10 cellular contexts compared by ENCODE assay signal in genomic region chr17:49987681-49988441, GRCh38. TPM values are rescaled to one million over a fixed set of nuclear protein-coding genes. Genes with fewer than 3 reads are reported as not detected.
DNase-seq lines count a peak whose midpoint lies in the region; ATAC-seq and TF ChIP-seq lines count a peak whose summit lies in the region.
"Had no signal": no experiment of that assay in that cellular context is flagged by ENCODE, and none has a peak within 500 bp of the region (broad histone marks: within the 10 kb centered on the region; RNA-seq: fewer than 3 reads in every experiment).

No MANE protein-coding gene starts in this region.

- H3K36me3 ChIP-seq in stomach, result no peaks in the 10 kb centered on the region

- TF ChIP-seq EP300 in stomach (IDR thresholded peaks at IDR 0.05), result no peak

- H3K4me1 Mint-ChIP-seq in glutamatergic neuron (ENCODE audit: low read depth, unreplicated experiment), result no peaks in the 10 kb centered on the region

- no peaks in the 10 kb centered on the region for H3K9me3 ChIP-seq in stomach

- no peak overlapping the region for H3K4me3 Mint-ChIP-seq in glutamatergic neuron (ENCODE audit: unreplicated experiment)
- H3K4me3 Mint-ChIP-seq: stimulated activated naive CD8-positive, alpha-beta T cell treated with anti-CD3 and anti-CD28 coated beads, Interleukin-15, Interleukin-2, amounts not matched to agents 100 ng/mL and 50 ng/mL, for 24 hours had no signal

- H3K27me3 ChIP-seq in stomach, result peaks cover 4 to 93% (median 70%) of the 10 kb centered on the region in 3 donors

- intact Hi-C loops in stomach (cut with DNase I; ENCODE audit: low total_unique reads), result no loop called here

- peaks cover 8% of the 10 kb centered on the region for H3K9me3 Mint-ChIP-seq in glutamatergic neuron (ENCODE audit: unreplicated experiment)
- H3K9me3 Mint-ChIP-seq: stimulated activated naive CD8-positive, alpha-beta T cell treated with anti-CD3 and anti-CD28 coated beads, Interleukin-15, Interleukin-2, amounts not matched to agents 100 ng/mL and 50 ng/mL, for 24 hours had no signal

- peaks cover 0 to 10% (median 4%) of the 10 kb centered on the region in 4 donors for H3K4me1 ChIP-seq in stomach

- ATAC-seq in SK-N-SH treated with all-trans-retinoic acid at 6 μM for 48 hours, result peak; percentile 88
- no peak for ATAC-seq in HG02852 (IDR thresholded peaks at IDR 0.05; ENCODE audit: unreplicated experiment)

- TF ChIP-seq CTCF in glutamatergic neuron (IDR thresholded peaks at IDR 0.05; ENCODE audit: partially characterized antibody, unreplicated experiment) (no peak), stomach (IDR thresholded peaks at IDR 0.05) (no peak)

- no peak for TF ChIP-seq POLR2A in stomach (IDR thresholded peaks at IDR 0.05)

- DNase-seq in EH (ENCODE audit: low read depth) (peak; percentile 74), NCI-H1105 treated with DMSO at 0.1 percent for 48 hours (lab: John Stamatoyannopoulos, UW) (peak; percentile 86), myocyte (ENCODE audit: low read depth) (peak; percentile 91), middle frontal gyrus (ENCODE audit: extremely low spot score, low spot score) (no peak), glutamatergic neuron (no peak), stomach (no peak)
- DNase-seq: occipital lobe had no signal

- no peak overlapping the region for H3K4me3 ChIP-seq in stomach

- 13 to 24% (median 14%) methylated on average over 14 to 17 of the region's 17 CpGs for WGBS in stomach, 5 donors

- H3K27ac Mint-ChIP-seq in glutamatergic neuron (ENCODE audit: unreplicated experiment), result no peak overlapping the region
- H3K27ac Mint-ChIP-seq: stimulated activated naive CD8-positive, alpha-beta T cell treated with anti-CD3 and anti-CD28 coated beads, Interleukin-15, Interleukin-2, amounts not matched to agents 100 ng/mL and 50 ng/mL, for 24 hours had no signal

- no peak overlapping the region for H3K27ac ChIP-seq in stomach

- no peaks in the 10 kb centered on the region for H3K36me3 Mint-ChIP-seq in glutamatergic neuron (ENCODE audit: unreplicated experiment)

- peaks cover 29% of the 10 kb centered on the region for H3K27me3 Mint-ChIP-seq in glutamatergic neuron (ENCODE audit: unreplicated experiment)

TF ChIP-seq in SK-N-SH treated with all-trans-retinoic acid at 6 μM for 48 hours, 23 proteins besides CTCF, POLR2A, EP300 and RAD21:
- TF ChIP-seq OSR1 (CRISPR knock-in tag; IDR thresholded peaks at IDR 0.05), result no peak
- no peak for TF ChIP-seq CSDC2 (CRISPR knock-in tag; IDR thresholded peaks at IDR 0.05)
- no peak for TF ChIP-seq ZC3H10 (CRISPR knock-in tag; IDR thresholded peaks at IDR 0.05)
- TF ChIP-seq, protein P1, sequence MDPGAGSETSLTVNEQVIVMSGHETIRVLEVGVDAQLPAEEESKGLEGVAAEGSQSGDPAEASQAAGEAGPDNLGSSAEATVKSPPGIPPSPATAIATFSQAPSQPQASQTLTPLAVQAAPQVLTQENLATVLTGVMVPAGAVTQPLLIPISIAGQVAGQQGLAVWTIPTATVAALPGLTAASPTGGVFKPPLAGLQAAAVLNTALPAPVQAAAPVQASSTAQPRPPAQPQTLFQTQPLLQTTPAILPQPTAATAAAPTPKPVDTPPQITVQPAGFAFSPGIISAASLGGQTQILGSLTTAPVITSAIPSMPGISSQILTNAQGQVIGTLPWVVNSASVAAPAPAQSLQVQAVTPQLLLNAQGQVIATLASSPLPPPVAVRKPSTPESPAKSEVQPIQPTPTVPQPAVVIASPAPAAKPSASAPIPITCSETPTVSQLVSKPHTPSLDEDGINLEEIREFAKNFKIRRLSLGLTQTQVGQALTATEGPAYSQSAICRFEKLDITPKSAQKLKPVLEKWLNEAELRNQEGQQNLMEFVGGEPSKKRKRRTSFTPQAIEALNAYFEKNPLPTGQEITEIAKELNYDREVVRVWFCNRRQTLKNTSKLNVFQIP (CRISPR knock-in tag; IDR thresholded peaks at IDR 0.05; ENCODE audit: borderline replicate concordance, low read depth), result no peak
- no peak for TF ChIP-seq ESRRG (CRISPR knock-in tag; IDR thresholded peaks at IDR 0.05)
- TF ChIP-seq ZFP30 (CRISPR knock-in tag; IDR thresholded peaks at IDR 0.05), result no peak
- no peak for TF ChIP-seq GLIS3 (CRISPR knock-in tag; IDR thresholded peaks at IDR 0.05)
- no peak for TF ChIP-seq SNAI2 (CRISPR knock-in tag; IDR thresholded peaks at IDR 0.05)
- no peak for TF ChIP-seq PPARA (CRISPR knock-in tag; IDR thresholded peaks at IDR 0.05; ENCODE audit: borderline replicate concordance)
- no peak for TF ChIP-seq RARB (CRISPR knock-in tag; IDR thresholded peaks at IDR 0.05)

RNA-seq across cellular contexts. Expression of gene DLX3, which starts 7.2 kb away (rescaled TPM):
- total RNA-seq in myocyte (0.13 and 1.1 TPM in 2 replicates), glutamatergic neuron (ENCODE audit: unreplicated experiment) (0.37 TPM), stomach (not detected)
- 0.05 TPM for polyA plus RNA-seq in myocyte (2012)
- under 1 TPM in 1 of 3 donors, not detected in 2; 0.68 TPM for polyA plus RNA-seq in stomach
- total RNA-seq: occipital lobe had no signal

RNA-seq across cellular contexts. Expression of gene DLX4, which starts 18.9 kb away (rescaled TPM):
- total RNA-seq in myocyte, result not detected in 2 replicates
- polyA plus RNA-seq in myocyte (2012), result 0.33 TPM
- total RNA-seq in glutamatergic neuron (ENCODE audit: unreplicated experiment), result 0.29 TPM
- total RNA-seq in stomach, result not detected
- under 1 TPM in 2 of 3 donors, not detected in 1; 0.31 to 0.40 TPM for polyA plus RNA-seq in stomach
- total RNA-seq: occipital lobe had no signal

Comparison
In these comparisons a context has a peak if more than half of its experiments do, and no peak if none do; other contexts are left out.
1. DNase-seq: peak in EH (single experiment), NCI-H1105 treated with DMSO at 0.1 percent for 48 hours (single experiment) and myocyte (single experiment); none in middle frontal gyrus (single experiment), glutamatergic neuron (single experiment) and stomach (single experiment).